11 cellular contexts compared by ENCODE assay signal in the genomic region with DNA sequence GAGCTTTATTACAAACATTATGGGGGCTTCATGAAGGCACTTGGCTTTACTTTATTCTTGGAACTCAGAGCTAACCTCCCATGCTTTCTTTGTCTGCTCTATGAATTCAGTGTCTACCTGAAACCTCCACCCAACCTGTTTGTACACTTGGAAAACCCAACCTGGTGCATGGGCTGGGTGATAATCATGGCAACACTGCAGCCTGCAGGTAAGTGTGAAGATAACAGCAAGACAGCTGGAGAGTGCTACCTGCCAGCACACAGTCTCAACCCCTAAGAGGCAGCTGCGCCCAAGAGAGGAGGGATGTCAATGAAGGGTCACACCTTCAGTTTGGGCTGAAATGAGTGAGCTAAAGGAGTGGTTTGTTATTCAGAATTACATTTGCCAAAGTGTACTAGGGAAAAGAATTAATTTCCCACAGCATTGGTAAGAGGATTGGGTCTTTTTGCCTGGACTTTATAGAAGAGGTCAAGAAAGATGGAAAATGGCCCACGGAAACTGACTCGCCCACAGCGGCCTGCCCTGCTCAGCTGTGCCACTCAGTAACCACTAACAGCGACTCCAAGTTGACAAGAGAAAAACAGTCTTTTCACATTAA. TPM values are rescaled to one million over a fixed set of nuclear protein-coding genes. Genes with fewer than 3 reads are reported as not detected.
DNase-seq lines count a peak whose midpoint lies in the region; TF ChIP-seq lines count a peak whose summit lies in the region.
"Had no signal": no experiment of that assay in that cellular context is flagged by ENCODE, and none has a peak within 500 bp of the region (broad histone marks: within the 10 kb centered on the region; RNA-seq: fewer than 3 reads in every experiment).

No MANE protein-coding gene starts in this region.

- no peaks in the 10 kb centered on the region for H3K4me1 Mint-ChIP-seq in nephron progenitor cell
- no peaks in the 10 kb centered on the region for H3K4me1 Mint-ChIP-seq in osteocyte (ENCODE audit: unreplicated experiment)

- no peaks in the 10 kb centered on the region for H4K20me1 ChIP-seq in MM.1S (ENCODE audit: insufficient read depth, low read length)

- H3K27ac ChIP-seq in MM.1S (ENCODE audit: low read length) (no peak overlapping the region), colonic mucosa (no peak overlapping the region)

- DNase-seq in ELR (ENCODE audit: low read depth), result peak; percentile 59
- peak; percentile 31 for DNase-seq in MM.1S
- peak; percentile 67 for DNase-seq in colonic mucosa
- no peak for DNase-seq in nephron progenitor cell
- no peak for DNase-seq in AG08396 (ENCODE audit: low spot score)
- DNase-seq in NCI-H446 (lab: John Stamatoyannopoulos, UW), result no peak
- no peak for DNase-seq in NCI-H2171 (lab: John Stamatoyannopoulos, UW)
- DNase-seq in osteocyte (ENCODE audit: extremely low spot score, unreplicated experiment), result no peak
- DNase-seq: cerebellar nuclear complex, NCI-H345 had no signal

- H3K9me3 ChIP-seq in MM.1S (replicated peaks; ENCODE audit: insufficient read depth, low read length) (no peaks in the 10 kb centered on the region), colonic mucosa (no peaks in the 10 kb centered on the region)

- H3K27me3 ChIP-seq in MM.1S (replicated peaks; ENCODE audit: insufficient read depth, low read length), result no peaks in the 10 kb centered on the region
- peaks cover 7% of the 10 kb centered on the region for H3K27me3 ChIP-seq in colonic mucosa

- H3K36me3 Mint-ChIP-seq in nephron progenitor cell (ENCODE audit: low read depth) (no peaks in the 10 kb centered on the region), osteocyte (ENCODE audit: unreplicated experiment) (no peaks in the 10 kb centered on the region)

- H3F3A ChIP-seq in MM.1S (ENCODE audit: insufficient read depth, low read length), result no peaks in the 10 kb centered on the region

- H3K27me3 Mint-ChIP-seq in nephron progenitor cell (ENCODE audit: low read depth, poor library complexity) (peaks cover 50% of the 10 kb centered on the region), osteocyte (ENCODE audit: unreplicated experiment) (peaks cover 50% of the 10 kb centered on the region)

- no peak overlapping the region for H3K4me3 ChIP-seq in MM.1S (ENCODE audit: low read length)
- no peak overlapping the region for H3K4me3 ChIP-seq in colonic mucosa

- no peak overlapping the region for H3K4me2 ChIP-seq in MM.1S (ENCODE audit: low read depth, low read length)

- no peak overlapping the region for H3K9ac ChIP-seq in MM.1S (ENCODE audit: low read length)
- peak overlapping the region in 1 of 2 donors; percentile 46 for H3K9ac ChIP-seq in colonic mucosa (ENCODE audit: low read depth in 2 of 2, low read length in 2 of 2)

- intact Hi-C loops in colonic mucosa (cut with DNase I), result loop anchor here (5.0 kb wide), 1 partner anchor 539 kb away; no protein-coding TSS in a partner anchor

- H3K4me3 Mint-ChIP-seq in nephron progenitor cell (no peak overlapping the region), osteocyte (ENCODE audit: unreplicated experiment) (no peak overlapping the region)

- no peak overlapping the region for H3K27ac Mint-ChIP-seq in nephron progenitor cell
- H3K27ac Mint-ChIP-seq in osteocyte (ENCODE audit: unreplicated experiment), result no peak overlapping the region

- H3K79me2 ChIP-seq in MM.1S (ENCODE audit: low read length), result no peaks in the 10 kb centered on the region

- TF ChIP-seq CTCF in MM.1S (IDR thresholded peaks at IDR 0.05; ENCODE audit: low read length), result peak; percentile 46
- TF ChIP-seq CTCF in colonic mucosa (IDR thresholded peaks at IDR 0.05), result peak; percentile 22
- TF ChIP-seq CTCF in nephron progenitor cell (IDR thresholded peaks at IDR 0.05), result peak; percentile 18
- no peak for TF ChIP-seq CTCF in osteocyte (IDR thresholded peaks at IDR 0.05)

- no peak overlapping the region for H2AFZ ChIP-seq in MM.1S (ENCODE audit: low read length)

- H3K9me2 ChIP-seq in MM.1S (replicated peaks; ENCODE audit: insufficient read depth, low read length), result no peaks in the 10 kb centered on the region

- H3K4me1 ChIP-seq in MM.1S (ENCODE audit: low read length) (no peaks in the 10 kb centered on the region), colonic mucosa (no peaks in the 10 kb centered on the region)

- no peaks in the 10 kb centered on the region for H3K36me3 ChIP-seq in MM.1S (replicated peaks; ENCODE audit: insufficient read depth, low read length)
- no peaks in the 10 kb centered on the region for H3K36me3 ChIP-seq in colonic mucosa

- H3K9me3 Mint-ChIP-seq in nephron progenitor cell (no peaks in the 10 kb centered on the region), osteocyte (ENCODE audit: unreplicated experiment) (no peaks in the 10 kb centered on the region)

RNA-seq across cellular contexts. Expression of a gene that starts 24.4 kb away (rescaled TPM):
- total RNA-seq in colonic mucosa (under 1 TPM; 0.42 to 0.82 TPM), osteocyte (not detected in 2 replicates)
- total RNA-seq: lung microvascular endothelial cell had no signal

RNA-seq across cellular contexts. Expression of a gene that starts 53.0 kb away (rescaled TPM):
- total RNA-seq in colonic mucosa (1 to 10 TPM; 4.2 to 8.4 TPM), osteocyte (1.5 and 1.8 TPM in 2 replicates)
- total RNA-seq: lung microvascular endothelial cell had no signal

Comparison
In these comparisons a context has a peak if more than half of its experiments do, and no peak if none do; other contexts are left out.
1. DNase-seq: peak in ELR (single experiment), MM.1S (single experiment) and colonic mucosa (single experiment); none in nephron progenitor cell (single experiment), AG08396 (single experiment), NCI-H446 (0 of 2), NCI-H2171 (single experiment) and osteocyte (single experiment).